In the genomic region with DNA sequence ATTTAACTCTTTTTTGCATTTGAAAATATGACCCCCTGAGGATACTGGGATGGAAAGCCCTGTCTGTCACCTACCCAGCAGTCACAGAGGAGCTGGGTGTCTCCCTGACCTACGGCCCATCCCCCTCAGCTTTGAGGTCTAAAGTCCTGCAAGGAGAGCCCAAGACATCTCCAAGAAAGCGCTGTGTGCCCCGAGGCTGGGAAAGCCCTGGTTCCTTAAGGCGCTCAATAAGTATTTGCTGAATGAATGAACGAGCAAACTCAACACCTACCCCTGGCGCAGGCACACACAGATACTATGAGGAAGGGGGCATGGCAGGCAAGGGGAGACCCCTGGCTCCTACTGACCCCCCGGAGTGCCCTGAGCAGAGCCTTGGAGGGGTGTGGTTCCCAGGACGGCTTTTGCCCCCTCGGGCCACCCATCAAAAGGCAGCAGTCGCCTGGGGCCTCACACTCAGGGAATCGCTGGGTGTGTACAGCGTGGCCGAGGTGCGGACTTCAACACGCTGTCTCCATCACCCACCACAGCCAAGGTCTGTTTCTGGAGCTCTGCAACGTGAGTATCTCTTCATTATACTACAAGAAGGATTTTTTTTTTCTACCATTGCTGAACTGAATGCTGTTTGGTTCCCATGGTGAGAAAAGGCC, we compare ENCODE assay signal across 19 cellular contexts.
DNase-seq lines count a peak whose midpoint lies in the region; ATAC-seq, FAIRE-seq and TF ChIP-seq lines count a peak whose summit lies in the region.
"Had no signal": no experiment of that assay in that cellular context is flagged by ENCODE, and none has a peak within 500 bp of the region (broad histone marks: within the 10 kb centered on the region; RNA-seq: fewer than 3 reads in every experiment).

No MANE protein-coding gene starts in this region.

- no peak overlapping the region for H3K27ac ChIP-seq in GM23338 (ENCODE audit: low read depth)
- no peak overlapping the region for H3K27ac ChIP-seq in small intestine (ENCODE audit: low read depth in 1 of 2, low read length in 1 of 2)
- H3K27ac ChIP-seq in thyroid gland, result no peak overlapping the region
- H3K27ac ChIP-seq: SJCRH30 had no signal

- peak overlapping the region; percentile 28 for H3K9ac ChIP-seq in NT2/D1 (ENCODE audit: insufficient read length, low read depth)

- no peak overlapping the region for H3K4me2 ChIP-seq in GM23338

- peaks cover 8% of the 10 kb centered on the region; the same call in 1 of the 2 replicates for H3K9me2 ChIP-seq in GM23338 (ENCODE audit: insufficient read depth)

- H3K36me3 Mint-ChIP-seq in GM23338 (ENCODE audit: low read depth), result no peaks in the 10 kb centered on the region
- H3K36me3 Mint-ChIP-seq: CD4-positive, CD25-positive, alpha-beta regulatory T cell had no signal

- ATAC-seq in GM23338 (peak; percentile 16; the same call in 2 of the 3 replicates), GM21737 (IDR thresholded peaks at IDR 0.05; ENCODE audit: unreplicated experiment) (no peak)
- ATAC-seq: Panc1 had no signal

- H3K4me3 ChIP-seq in GM23338 (no peak overlapping the region), NT2/D1 (ENCODE audit: insufficient read length, low read depth) (no peak overlapping the region), small intestine (ENCODE audit: low read depth in 1 of 2, low read length in 2 of 2) (no peak overlapping the region), thyroid gland (replicated peaks in 1 of 3) (no peak overlapping the region)
- H3K4me3 ChIP-seq: HAP-1, MG63, SJCRH30 had no signal

- H3K27me3 Mint-ChIP-seq in GM23338 (ENCODE audit: insufficient read depth, low read depth, poor library complexity), result peaks cover 3% of the 10 kb centered on the region

- H2AFZ ChIP-seq in GM23338, result 0 out of 2 replicates have a peak overlapping the region, but pooled peaks have one; percentile 73

- TF ChIP-seq POLR2A in thyroid gland (IDR thresholded peaks at IDR 0.05), result no peak

- H3K27me3 ChIP-seq in GM23338 (ENCODE audit: insufficient read depth), result no peaks in the 10 kb centered on the region
- no peaks in the 10 kb centered on the region for H3K27me3 ChIP-seq in NT2/D1 (ENCODE audit: insufficient read depth, insufficient read length)
- H3K27me3 ChIP-seq in small intestine (ENCODE audit: control insufficient read depth in 2 of 2, insufficient read depth in 2 of 2, low read length in 2 of 2), result no peaks in the 10 kb centered on the region
- no peaks in the 10 kb centered on the region for H3K27me3 ChIP-seq in thyroid gland
- H3K27me3 ChIP-seq: MG63, SJCRH30 had no signal

- H3K4me1 ChIP-seq in GM23338 (ENCODE audit: insufficient read depth) (peaks cover 14% of the 10 kb centered on the region), NT2/D1 (ENCODE audit: insufficient read depth, insufficient read length) (peaks cover 13% of the 10 kb centered on the region), small intestine (ENCODE audit: control insufficient read depth in 2 of 2, insufficient read depth in 1 of 2, low read depth in 1 of 2, low read length in 1 of 2) (peaks cover 3 to 10% of the 10 kb centered on the region in 2 donors), thyroid gland (peaks cover 0 to 19% of the 10 kb centered on the region in 2 donors)
- H3K4me1 ChIP-seq: HAP-1 had no signal

- no peaks in the 10 kb centered on the region for H4K20me1 ChIP-seq in GM23338 (replicated peaks; ENCODE audit: insufficient read depth)

- H3K4me1 Mint-ChIP-seq in GM23338, result peaks cover 11% of the 10 kb centered on the region
- H3K4me1 Mint-ChIP-seq: CD4-positive, CD25-positive, alpha-beta regulatory T cell had no signal

- H3K36me3 ChIP-seq in GM23338 (ENCODE audit: insufficient read depth) (no peaks in the 10 kb centered on the region), NT2/D1 (ENCODE audit: insufficient read depth, insufficient read length, low read length) (no peaks in the 10 kb centered on the region), small intestine (ENCODE audit: control insufficient read depth in 2 of 2, insufficient read depth in 2 of 2, low read length in 2 of 2) (no peaks in the 10 kb centered on the region), thyroid gland (no peaks in the 10 kb centered on the region)
- H3K36me3 ChIP-seq: HAP-1, MG63, SJCRH30 had no signal

- H3K9me3 ChIP-seq in NT2/D1 (ENCODE audit: insufficient read depth, low read length) (no peaks in the 10 kb centered on the region; the same call in 1 of the 2 replicates), small intestine (ENCODE audit: control insufficient read depth, low read depth) (no peaks in the 10 kb centered on the region), thyroid gland (no peaks in the 10 kb centered on the region)
- H3K9me3 ChIP-seq: HAP-1, MG63, SJCRH30 had no signal

- TF ChIP-seq CTCF in GM23338 (conservative IDR thresholded peaks at IDR 0.05; ENCODE audit: low read depth in 2 of 2) (no peak), thyroid gland (IDR thresholded peaks at IDR 0.05) (no peak)

- no peak for FAIRE-seq in small intestine (lab: Jason Lieb, UNC)

- 24 to 61% (median 52%) methylated on average over 15 to 16 of the region's 16 CpGs for WGBS in small intestine, 3 donors
- WGBS in thyroid gland, 2 donors, result 85 to 95% methylated on average over 12 to 16 of the region's 16 CpGs

- intact Hi-C loops in thyroid gland (cut with DNase I), result no loop called here

- H3K27ac Mint-ChIP-seq in GM23338, result no peak overlapping the region
- H3K27ac Mint-ChIP-seq: CD4-positive, CD25-positive, alpha-beta regulatory T cell had no signal

- no peaks in the 10 kb centered on the region for H3K9me3 Mint-ChIP-seq in GM23338

- DNase-seq in GM23338 (ENCODE audit: low spot score) (no peak), NT2/D1 (ENCODE audit: low read depth, low spot score) (no peak), islet precursor cell (peak; percentile 52), small intestine (peak; percentile 42), thyroid gland (no peak)
- no peak for DNase-seq in activated CD4-positive, alpha-beta T cell treated with anti-CD3 and anti-CD28 coated beads, Interleukin-2, amount 50 U/mL, for 4 hours
- DNase-seq: AML-193; CD4-positive, CD25-positive, alpha-beta regulatory T cell; GDM1; Kasumi-1; MG63; NCI-H1092; NCI-H1436 treated with DMSO at 0.1 percent for 48 hours; NCI-H2029 treated with DMSO at 0.1 percent for 48 hours; NCI-H226; SJCRH30 had no signal

- H3K79me2 ChIP-seq in GM23338 (replicated peaks; ENCODE audit: insufficient read depth), result no peaks in the 10 kb centered on the region

- H3K4me3 Mint-ChIP-seq in GM23338, result no peak overlapping the region
- H3K4me3 Mint-ChIP-seq: CD4-positive, CD25-positive, alpha-beta regulatory T cell had no signal

- H3F3A ChIP-seq in GM23338 (replicated peaks; ENCODE audit: low read depth), result no peaks in the 10 kb centered on the region

TF ChIP-seq in GM23338, 12 proteins besides CTCF, POLR2A, EP300 and RAD21 (continues in another document):
- TF ChIP-seq EZH2phosphoT487 (IDR thresholded peaks at IDR 0.05; ENCODE audit: unreplicated experiment) (no peak), JUNB (IDR thresholded peaks at IDR 0.05; ENCODE audit: unreplicated experiment) (no peak), CREB1 (CRISPR knock-in tag; IDR thresholded peaks at IDR 0.05; ENCODE audit: low read depth) (no peak), NANOG (IDR thresholded peaks at IDR 0.05; ENCODE audit: borderline replicate concordance) (no peak), ZNF331 (CRISPR knock-in tag; IDR thresholded peaks at IDR 0.05; ENCODE audit: low read depth) (no peak), STAT1 (IDR thresholded peaks at IDR 0.05; ENCODE audit: unreplicated experiment) (no peak), ZNF114 (CRISPR knock-in tag; IDR thresholded peaks at IDR 0.05) (no peak)
- TF ChIP-seq, protein P1, sequence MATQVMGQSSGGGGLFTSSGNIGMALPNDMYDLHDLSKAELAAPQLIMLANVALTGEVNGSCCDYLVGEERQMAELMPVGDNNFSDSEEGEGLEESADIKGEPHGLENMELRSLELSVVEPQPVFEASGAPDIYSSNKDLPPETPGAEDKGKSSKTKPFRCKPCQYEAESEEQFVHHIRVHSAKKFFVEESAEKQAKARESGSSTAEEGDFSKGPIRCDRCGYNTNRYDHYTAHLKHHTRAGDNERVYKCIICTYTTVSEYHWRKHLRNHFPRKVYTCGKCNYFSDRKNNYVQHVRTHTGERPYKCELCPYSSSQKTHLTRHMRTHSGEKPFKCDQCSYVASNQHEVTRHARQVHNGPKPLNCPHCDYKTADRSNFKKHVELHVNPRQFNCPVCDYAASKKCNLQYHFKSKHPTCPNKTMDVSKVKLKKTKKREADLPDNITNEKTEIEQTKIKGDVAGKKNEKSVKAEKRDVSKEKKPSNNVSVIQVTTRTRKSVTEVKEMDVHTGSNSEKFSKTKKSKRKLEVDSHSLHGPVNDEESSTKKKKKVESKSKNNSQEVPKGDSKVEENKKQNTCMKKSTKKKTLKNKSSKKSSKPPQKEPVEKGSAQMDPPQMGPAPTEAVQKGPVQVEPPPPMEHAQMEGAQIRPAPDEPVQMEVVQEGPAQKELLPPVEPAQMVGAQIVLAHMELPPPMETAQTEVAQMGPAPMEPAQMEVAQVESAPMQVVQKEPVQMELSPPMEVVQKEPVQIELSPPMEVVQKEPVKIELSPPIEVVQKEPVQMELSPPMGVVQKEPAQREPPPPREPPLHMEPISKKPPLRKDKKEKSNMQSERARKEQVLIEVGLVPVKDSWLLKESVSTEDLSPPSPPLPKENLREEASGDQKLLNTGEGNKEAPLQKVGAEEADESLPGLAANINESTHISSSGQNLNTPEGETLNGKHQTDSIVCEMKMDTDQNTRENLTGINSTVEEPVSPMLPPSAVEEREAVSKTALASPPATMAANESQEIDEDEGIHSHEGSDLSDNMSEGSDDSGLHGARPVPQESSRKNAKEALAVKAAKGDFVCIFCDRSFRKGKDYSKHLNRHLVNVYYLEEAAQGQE (IDR thresholded peaks at IDR 0.05; ENCODE audit: unreplicated experiment), result no peak
- TF ChIP-seq, protein P2, sequence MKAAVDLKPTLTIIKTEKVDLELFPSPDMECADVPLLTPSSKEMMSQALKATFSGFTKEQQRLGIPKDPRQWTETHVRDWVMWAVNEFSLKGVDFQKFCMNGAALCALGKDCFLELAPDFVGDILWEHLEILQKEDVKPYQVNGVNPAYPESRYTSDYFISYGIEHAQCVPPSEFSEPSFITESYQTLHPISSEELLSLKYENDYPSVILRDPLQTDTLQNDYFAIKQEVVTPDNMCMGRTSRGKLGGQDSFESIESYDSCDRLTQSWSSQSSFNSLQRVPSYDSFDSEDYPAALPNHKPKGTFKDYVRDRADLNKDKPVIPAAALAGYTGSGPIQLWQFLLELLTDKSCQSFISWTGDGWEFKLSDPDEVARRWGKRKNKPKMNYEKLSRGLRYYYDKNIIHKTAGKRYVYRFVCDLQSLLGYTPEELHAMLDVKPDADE (IDR thresholded peaks at IDR 0.05), result no peak

Comparison
In these comparisons a context has a peak if more than half of its experiments do, and no peak if none do; other contexts are left out.
1. DNase-seq: peak in islet precursor cell (single experiment) and small intestine (single experiment); none in GM23338 (single experiment), NT2/D1 (single experiment), thyroid gland (0 of 2) and activated CD4-positive, alpha-beta T cell treated with anti-CD3 and anti-CD28 coated beads, Interleukin-2, amount 50 U/mL, for 4 hours (0 of 2).